In genomic region chr5:150105898-150106615, GRCh38 we compare ENCODE assay signal across 22 cellular contexts. TPM values are rescaled to one million over a fixed set of nuclear protein-coding genes. Genes with fewer than 3 reads are reported as not detected.
A peak's percentile ranks its signal among the peaks of the same experiment; 100 is the strongest.
DNase-seq lines count a peak whose midpoint lies in the region; ATAC-seq and TF ChIP-seq lines count a peak whose summit lies in the region.
"Had no signal": no experiment of that assay in that cellular context is flagged by ENCODE, and none has a peak within 500 bp of the region (broad histone marks: within the 10 kb centered on the region; RNA-seq: fewer than 3 reads in every experiment).

No MANE protein-coding gene starts in this region.

- H4K20me1 ChIP-seq in hepatocyte (ENCODE audit: insufficient read depth, poor library complexity, severe bottlenecking), result no peaks in the 10 kb centered on the region
- H4K20me1 ChIP-seq in GM23338 (replicated peaks; ENCODE audit: insufficient read depth), result no peaks in the 10 kb centered on the region

- H3K9me3 ChIP-seq in hepatocyte (ENCODE audit: low read depth), result no peaks in the 10 kb centered on the region
- H3K9me3 ChIP-seq in neuron (ENCODE audit: low read length), result no peaks in the 10 kb centered on the region
- H3K9me3 ChIP-seq: pancreas had no signal

- peak overlapping the region; percentile 81 for H3K27ac ChIP-seq in hepatocyte
- H3K27ac ChIP-seq in GM23338 (ENCODE audit: low read depth), result no peak overlapping the region
- H3K27ac ChIP-seq: pancreas, SK-N-MC had no signal

- H3K27me3 Mint-ChIP-seq in GM23338 (ENCODE audit: insufficient read depth, low read depth, poor library complexity), result peaks cover 8% of the 10 kb centered on the region
- no peaks in the 10 kb centered on the region for H3K27me3 Mint-ChIP-seq in activated CD4-positive, alpha-beta T cell treated with anti-CD3 and anti-CD28 coated beads for 36 hours
- H3K27me3 Mint-ChIP-seq: CD4-positive, alpha-beta T cell had no signal

- H3K9me2 ChIP-seq in hepatocyte (replicated peaks; ENCODE audit: insufficient read depth) (no peaks in the 10 kb centered on the region), GM23338 (ENCODE audit: insufficient read depth) (no peaks in the 10 kb centered on the region)

- POLR2A ChIA-PET in activated CD4-positive, alpha-beta T cell treated with anti-CD3 and anti-CD28 coated beads for 36 hours (lab: Charles Lee), result interaction anchor here (0.7 kb wide), 1 partner anchor 265 kb away, joined by 3 read pairs; no protein-coding TSS in a partner anchor

- no peaks in the 10 kb centered on the region for H3K79me2 ChIP-seq in hepatocyte
- no peaks in the 10 kb centered on the region for H3K79me2 ChIP-seq in GM23338 (replicated peaks; ENCODE audit: insufficient read depth)

- H3K4me2 ChIP-seq in hepatocyte (no peak overlapping the region), GM23338 (no peak overlapping the region)

- H3K36me3 ChIP-seq in H7 (replicated peaks; ENCODE audit: control insufficient read depth, insufficient read depth, low read length) (no peaks in the 10 kb centered on the region), hepatocyte (replicated peaks; ENCODE audit: insufficient read depth, low read depth) (no peaks in the 10 kb centered on the region), neuron (ENCODE audit: insufficient read depth, low read length) (no peaks in the 10 kb centered on the region), GM23338 (ENCODE audit: insufficient read depth) (no peaks in the 10 kb centered on the region)
- H3K36me3 ChIP-seq: pancreas had no signal

- H3K4me1 ChIP-seq in hepatocyte (ENCODE audit: insufficient read depth) (peaks cover 22% of the 10 kb centered on the region), neuron (ENCODE audit: insufficient read depth, low read length) (peaks cover 5% of the 10 kb centered on the region), GM23338 (ENCODE audit: insufficient read depth) (no peaks in the 10 kb centered on the region)
- H3K4me1 ChIP-seq: pancreas had no signal

- no peak overlapping the region for H2AFZ ChIP-seq in hepatocyte
- H2AFZ ChIP-seq in neuron (ENCODE audit: low read depth, low read length), result peak overlapping the region; percentile 17
- H2AFZ ChIP-seq in GM23338, result no peak overlapping the region

- H3K27me3 ChIP-seq in H7 (ENCODE audit: control insufficient read depth, insufficient read depth, low read length), result no peaks in the 10 kb centered on the region
- H3K27me3 ChIP-seq in hepatocyte, result no peaks in the 10 kb centered on the region
- H3K27me3 ChIP-seq in neuron (ENCODE audit: insufficient read depth, low read length), result no peaks in the 10 kb centered on the region
- H3K27me3 ChIP-seq in GM23338 (ENCODE audit: insufficient read depth), result no peaks in the 10 kb centered on the region
- H3K27me3 ChIP-seq: pancreas had no signal

- DNase-seq in AG20443 (ENCODE audit: low spot score) (peak; percentile 7), H7 (peak; percentile 7), hepatocyte (ENCODE audit: low spot score) (no peak), HT-29 (ENCODE audit: low spot score) (no peak), GM23338 (ENCODE audit: low spot score) (no peak)
- DNase-seq in activated effector memory CD4-positive, alpha-beta T cell treated with Interleukin-2 at 50 U/mL for 16 hours, result no peak
- no peak for DNase-seq in activated CD4-positive, alpha-beta T cell treated with anti-CD3 and anti-CD28 coated beads for 36 hours
- DNase-seq: activated CD4-positive, CD25-positive, alpha-beta regulatory T cell treated with anti-CD3 and anti-CD28 coated beads, Interleukin-2, amount 50 U/mL, for 72 hours; activated CD8-positive, alpha-beta memory T cell treated with anti-CD3 and anti-CD28 coated beads, Interleukin-2, amount 10 ng/mL, durations not matched to agents 7 days and 5 days; activated naive CD8-positive, alpha-beta T cell treated with anti-CD3 and anti-CD28 coated beads, Interleukin-2, amount 10 ng/mL, durations not matched to agents 7 days and 5 days; CD4-positive, alpha-beta T cell; EL; left cardiac atrium; NCI-H187 treated with DMSO at 0.1 percent for 48 hours; pancreas; stimulated activated CD4-positive, alpha-beta T cell treated with anti-CD3 and anti-CD28 coated beads, Interleukin-2, amount 100 ng/mL, for 48 hours; stimulated activated naive CD8-positive, alpha-beta T cell treated with anti-CD3 and anti-CD28 coated beads, Interleukin-15, amount 100 ng/mL, for 72 hours had no signal

- 93% methylated on average over 7 of the region's 7 CpGs for WGBS in hepatocyte (ENCODE audit: low lambda C conversion rate, missing lambda C conversion rate)

- H3K4me3 ChIP-seq in H7 (ENCODE audit: insufficient read depth, low read depth, low read length), result no peak overlapping the region
- no peak overlapping the region for H3K4me3 ChIP-seq in hepatocyte
- H3K4me3 ChIP-seq in neuron (ENCODE audit: low read length), result no peak overlapping the region
- H3K4me3 ChIP-seq in GM23338, result no peak overlapping the region
- H3K4me3 ChIP-seq: pancreas, SK-N-MC had no signal

- no peaks in the 10 kb centered on the region for H3K4me1 Mint-ChIP-seq in GM23338
- H3K4me1 Mint-ChIP-seq in activated CD4-positive, alpha-beta T cell treated with anti-CD3 and anti-CD28 coated beads for 36 hours, result no peaks in the 10 kb centered on the region

- intact Hi-C loops in activated CD4-positive, alpha-beta T cell treated with anti-CD3 and anti-CD28 coated beads for 36 hours (cut with DNase I, micrococcal nuclease), result no loop called here

- ATAC-seq in GM23338, result no peak
- no peak for ATAC-seq in activated CD4-positive, alpha-beta T cell treated with anti-CD3 and anti-CD28 coated beads for 36 hours
- ATAC-seq: activated CD8-positive, alpha-beta memory T cell treated with anti-CD3 and anti-CD28 coated beads, Interleukin-2, amount 10 ng/mL, durations not matched to agents 7 days and 5 days had no signal

- no peak overlapping the region for H3K4me3 Mint-ChIP-seq in GM23338
- H3K4me3 Mint-ChIP-seq in activated CD4-positive, alpha-beta T cell treated with anti-CD3 and anti-CD28 coated beads for 36 hours, result no peak overlapping the region
- H3K4me3 Mint-ChIP-seq: activated CD8-positive, alpha-beta memory T cell treated with anti-CD3 and anti-CD28 coated beads, Interleukin-2, amount 10 ng/mL, durations not matched to agents 7 days and 5 days; activated naive CD8-positive, alpha-beta T cell treated with anti-CD3 and anti-CD28 coated beads, Interleukin-2, amount 10 ng/mL, durations not matched to agents 7 days and 5 days; brain; CD4-positive, alpha-beta T cell; stimulated activated naive CD8-positive, alpha-beta T cell treated with anti-CD3 and anti-CD28 coated beads, Interleukin-15, amount 100 ng/mL, for 72 hours had no signal

- CTCF ChIA-PET in activated CD4-positive, alpha-beta T cell treated with anti-CD3 and anti-CD28 coated beads for 36 hours (lab: Charles Lee), result interaction anchor here (0.7 kb wide), 1 partner anchor 764 kb away, joined by 3 read pairs; no protein-coding TSS in a partner anchor

- H3K36me3 Mint-ChIP-seq in GM23338 (ENCODE audit: low read depth), result no peaks in the 10 kb centered on the region
- H3K36me3 Mint-ChIP-seq in activated CD4-positive, alpha-beta T cell treated with anti-CD3 and anti-CD28 coated beads for 36 hours (ENCODE audit: low read depth), result no peaks in the 10 kb centered on the region
- H3K36me3 Mint-ChIP-seq: activated CD8-positive, alpha-beta memory T cell treated with anti-CD3 and anti-CD28 coated beads, Interleukin-2, amount 10 ng/mL, durations not matched to agents 7 days and 5 days; activated naive CD8-positive, alpha-beta T cell treated with anti-CD3 and anti-CD28 coated beads, Interleukin-2, amount 10 ng/mL, durations not matched to agents 7 days and 5 days; brain had no signal

- no peaks in the 10 kb centered on the region for H3K9me3 Mint-ChIP-seq in GM23338
- H3K9me3 Mint-ChIP-seq in activated CD4-positive, alpha-beta T cell treated with anti-CD3 and anti-CD28 coated beads for 36 hours (ENCODE audit: low read depth), result no peaks in the 10 kb centered on the region
- H3K9me3 Mint-ChIP-seq: activated naive CD8-positive, alpha-beta T cell treated with anti-CD3 and anti-CD28 coated beads, Interleukin-2, amount 10 ng/mL, durations not matched to agents 7 days and 5 days; brain; CD4-positive, alpha-beta T cell; stimulated activated naive CD8-positive, alpha-beta T cell treated with anti-CD3 and anti-CD28 coated beads, Interleukin-15, amount 100 ng/mL, for 72 hours had no signal

- H3K27ac Mint-ChIP-seq in GM23338, result no peak overlapping the region
- H3K27ac Mint-ChIP-seq in activated CD4-positive, alpha-beta T cell treated with anti-CD3 and anti-CD28 coated beads for 36 hours, result no peak overlapping the region
- H3K27ac Mint-ChIP-seq: activated CD8-positive, alpha-beta memory T cell treated with anti-CD3 and anti-CD28 coated beads, Interleukin-2, amount 10 ng/mL, durations not matched to agents 7 days and 5 days; activated naive CD8-positive, alpha-beta T cell treated with anti-CD3 and anti-CD28 coated beads, Interleukin-2, amount 10 ng/mL, durations not matched to agents 7 days and 5 days; CD4-positive, alpha-beta T cell; stimulated activated naive CD8-positive, alpha-beta T cell treated with anti-CD3 and anti-CD28 coated beads, Interleukin-15, amount 100 ng/mL, for 72 hours had no signal

- TF ChIP-seq CTCF in hepatocyte (IDR thresholded peaks at IDR 0.05; ENCODE audit: poor library complexity) (no peak), GM23338 (conservative IDR thresholded peaks at IDR 0.05; ENCODE audit: low read depth in 2 of 2) (no peak)

- H3F3A ChIP-seq in GM23338 (replicated peaks; ENCODE audit: low read depth), result no peaks in the 10 kb centered on the region

TF ChIP-seq in GM23338, 12 proteins besides CTCF, POLR2A, EP300 and RAD21 (continues in another document):
- TF ChIP-seq CREB1 (CRISPR knock-in tag; IDR thresholded peaks at IDR 0.05; ENCODE audit: low read depth) (no peak), EZH2phosphoT487 (IDR thresholded peaks at IDR 0.05; ENCODE audit: unreplicated experiment) (no peak), JUNB (IDR thresholded peaks at IDR 0.05; ENCODE audit: unreplicated experiment) (no peak)

RNA-seq across cellular contexts. Expression of gene CSF1R, which starts 19.7 kb away (rescaled TPM):
- total RNA-seq in H7 (2014; rRNA removed; shearing (Covaris generic)), result not detected in 2 replicates
- 4.5 and 4.7 TPM in 2 replicates for total RNA-seq in hepatocyte
- polyA plus RNA-seq in hepatocyte, result 3.6 and 5.1 TPM in 2 replicates
- not detected in 2 replicates for total RNA-seq in HT-29 (2014; rRNA removed; shearing (Covaris generic))
- not detected in 2 replicates for total RNA-seq in GM23338 (2014; rRNA removed; shearing (Covaris generic))
- 0.21 TPM in 1 of 2 replicates, not detected in the other for polyA plus RNA-seq in GM23338 (2016; fragmentation: Nextera tagmentation; extraction: Ambion mirVana)
- total RNA-seq in activated CD4-positive, alpha-beta T cell treated with anti-CD3 and anti-CD28 coated beads for 36 hours, result under 1 TPM; 0.41 to 0.76 TPM
- total RNA-seq: epithelial cell of proximal tubule, myocyte had no signal

RNA-seq across cellular contexts. Expression of gene PDGFRB, which starts 49.6 kb away (rescaled TPM):
- 0.48 and 3.2 TPM in 2 replicates for total RNA-seq in H7 (2014; rRNA removed; shearing (Covaris generic))
- 36.8 and 55.1 TPM in 2 replicates for total RNA-seq in hepatocyte
- polyA plus RNA-seq in hepatocyte (55.2 and 62.9 TPM in 2 replicates), GM23338 (2016; fragmentation: Nextera tagmentation; extraction: Ambion mirVana) (4.1 and 4.5 TPM in 2 replicates)
- total RNA-seq in HT-29 (2014; rRNA removed; shearing (Covaris generic)), result 1.1 TPM in 1 of 2 replicates, not detected in the other
- total RNA-seq in GM23338 (2014; rRNA removed; shearing (Covaris generic)), result 7.1 and 11.3 TPM in 2 replicates
- total RNA-seq in activated CD4-positive, alpha-beta T cell treated with anti-CD3 and anti-CD28 coated beads for 36 hours, result not detected
- total RNA-seq: CD4-positive, alpha-beta T cell had no signal

Comparison
In these comparisons a context has a peak if more than half of its experiments do, and no peak if none do; other contexts are left out.
1. DNase-seq: peak in AG20443 (single experiment) and H7 (single experiment); none in hepatocyte (single experiment), activated effector memory CD4-positive, alpha-beta T cell treated with Interleukin-2 at 50 U/mL for 16 hours (single experiment), HT-29 (single experiment), GM23338 (single experiment) and activated CD4-positive, alpha-beta T cell treated with anti-CD3 and anti-CD28 coated beads for 36 hours (single experiment).